In genomic region chr6:49553353-49553752, GRCh38 we compare ENCODE assay signal across 1 cellular context.
TF ChIP-seq lines count a peak whose summit lies in the region.

No MANE protein-coding gene starts in this region.

TF ChIP-seq in HCT116, 20 proteins besides CTCF, POLR2A, EP300 and RAD21 (continued from another document):
- TF ChIP-seq ATF3 (IDR thresholded peaks at IDR 0.05) (no peak), ZNF274 (IDR thresholded peaks at IDR 0.05; ENCODE audit: low read depth, low read length) (no peak), MAX (IDR thresholded peaks at IDR 0.05) (no peak), POLR2AphosphoS5 (IDR thresholded peaks at IDR 0.05; ENCODE audit: low read depth, low read length) (no peak), TCF7L2 (IDR thresholded peaks at IDR 0.05; ENCODE audit: borderline replicate concordance, extremely low read depth, insufficient read depth, insufficient read length) (no peak), EZH2phosphoT487 (IDR thresholded peaks at IDR 0.05; ENCODE audit: borderline replicate concordance) (no peak), CBX3 (IDR thresholded peaks at IDR 0.05; ENCODE audit: low read depth) (0 out of 2 replicates have a peak, but pooled peaks have one; percentile 14), FOSL1 (IDR thresholded peaks at IDR 0.05; ENCODE audit: low read depth) (peak; percentile 82), SP1 (IDR thresholded peaks at IDR 0.05; ENCODE audit: low read depth) (peak; percentile 62), SRF (IDR thresholded peaks at IDR 0.05; ENCODE audit: low read depth) (peak; percentile 92)
